Comparison of ENCODE assay signal across 8 cellular contexts in genomic region chr16:228151-228855, GRCh38. TPM values are rescaled to one million over a fixed set of nuclear protein-coding genes. Genes with fewer than 3 reads are reported as not detected.
DNase-seq lines count a peak whose midpoint lies in the region; ATAC-seq and TF ChIP-seq lines count a peak whose summit lies in the region.

No MANE protein-coding gene starts in this region.

- intact Hi-C loops in prostate gland (cut with DNase I), result loop anchor here (5.0 kb wide), 1 partner anchor 124 kb away; the partner anchor contains the start of gene AXIN1

- no peaks in the 10 kb centered on the region for H3K27me3 ChIP-seq in foreskin keratinocyte
- no peaks in the 10 kb centered on the region for H3K27me3 ChIP-seq in prostate gland (replicated peaks; ENCODE audit: insufficient read depth)

- no peak for TF ChIP-seq CTCF in VCaP (conservative IDR thresholded peaks at IDR 0.05)
- TF ChIP-seq CTCF in foreskin keratinocyte (conservative IDR thresholded peaks at IDR 0.05), result no peak
- TF ChIP-seq CTCF in prostate gland (IDR thresholded peaks at IDR 0.05), result no peak

- H3K4me1 ChIP-seq in foreskin keratinocyte (peaks cover 11% of the 10 kb centered on the region), prostate gland (replicated peaks) (peaks cover 5% of the 10 kb centered on the region)

- peak; percentile 13 for DNase-seq in EL
- peak in 1 of 2 donors; percentile 7 for DNase-seq in foreskin keratinocyte
- no peak for DNase-seq in prostate gland (ENCODE audit: low spot score)
- no peak for DNase-seq in effector CD4-positive, alpha-beta T cell
- no peak for DNase-seq in activated gamma-delta T cell treated with Interleukin-2 at 50 U/mL for 16 hours

- peak overlapping the region; percentile 83 for H3K27ac ChIP-seq in VCaP
- H3K27ac ChIP-seq in foreskin keratinocyte, result peak overlapping the region; percentile 97
- peak overlapping the region; percentile 96 to 99 for H3K27ac ChIP-seq in prostate gland

- ATAC-seq in HG02885 (IDR thresholded peaks at IDR 0.05; ENCODE audit: poor library complexity, unreplicated experiment) (peak; percentile 17), foreskin keratinocyte (peak; percentile 20), GM21526 (IDR thresholded peaks at IDR 0.05; ENCODE audit: low FRiP score, unreplicated experiment) (no peak)

- no peak for TF ChIP-seq POLR2A in prostate gland (IDR thresholded peaks at IDR 0.05)

- 13% methylated on average over 10 of the region's 10 CpGs for WGBS in prostate gland

- H3K36me3 ChIP-seq in prostate gland, result no peaks in the 10 kb centered on the region

- no peaks in the 10 kb centered on the region for H3K9me3 ChIP-seq in prostate gland

- H3K4me3 ChIP-seq in prostate gland, result peak overlapping the region; percentile 74 to 90

RNA-seq across cellular contexts. Expression of gene LUC7L, which starts 0.9 kb away (rescaled TPM):
- total RNA-seq in foreskin keratinocyte (37.8 and 47.6 TPM in 2 replicates), prostate gland (100 to 1,000 TPM in 1 of 2 donors, 10 to 100 TPM in 1; 55.1 to 108 TPM)
- 38.6 and 46.5 TPM in 2 replicates for polyA plus RNA-seq in foreskin keratinocyte

RNA-seq across cellular contexts. Expression of gene FAM234A, which starts 6.3 kb away (rescaled TPM):
- total RNA-seq in foreskin keratinocyte (27.0 and 32.4 TPM in 2 replicates), prostate gland (100 to 1,000 TPM in 1 of 2 donors, 10 to 100 TPM in 1; 83.8 to 114 TPM)
- 24.2 and 29.7 TPM in 2 replicates for polyA plus RNA-seq in foreskin keratinocyte

RNA-seq across cellular contexts. Expression of gene RGS11, which starts 47.4 kb away (rescaled TPM):
- total RNA-seq in foreskin keratinocyte (not detected in 2 replicates), prostate gland (1 to 10 TPM; 2.3 to 5.9 TPM)
- 0.04 TPM in 1 of 2 replicates, not detected in the other for polyA plus RNA-seq in foreskin keratinocyte

RNA-seq across cellular contexts. Expression of gene HBQ1, which starts 48.0 kb away (rescaled TPM):
- total RNA-seq in foreskin keratinocyte, result 0.28 TPM in 1 of 2 replicates, not detected in the other
- polyA plus RNA-seq in foreskin keratinocyte, result 0.64 and 1.6 TPM in 2 replicates
- total RNA-seq in prostate gland, result not detected

RNA-seq across cellular contexts. Expression of gene HBA1, which starts 51.8 kb away (rescaled TPM):
- not detected in 2 replicates for total RNA-seq in foreskin keratinocyte
- 0.41 TPM in 1 of 2 replicates, not detected in the other for polyA plus RNA-seq in foreskin keratinocyte
- total RNA-seq in prostate gland, result 10 to 100 TPM in 1 of 2 donors, not detected in 1; 43.4 TPM
